Comparison of ENCODE assay signal across 25 cellular contexts in genomic region chr13:89518289-89519077, GRCh38.
A peak's percentile ranks its signal among the peaks of the same experiment; 100 is the strongest.
DNase-seq lines count a peak whose midpoint lies in the region; ATAC-seq and TF ChIP-seq lines count a peak whose summit lies in the region.
"Had no signal": no experiment of that assay in that cellular context is flagged by ENCODE, and none has a peak within 500 bp of the region (broad histone marks: within the 10 kb centered on the region; RNA-seq: fewer than 3 reads in every experiment).

No MANE protein-coding gene starts in this region.

- intact Hi-C loops in thyroid gland (cut with DNase I) = no loop called here

- H3K9me3 ChIP-seq in Karpas-422 (ENCODE audit: low read length) (no peaks in the 10 kb centered on the region), iPS-18a (ENCODE audit: control insufficient read depth, low read depth, low read length) (no peaks in the 10 kb centered on the region), thyroid gland (no peaks in the 10 kb centered on the region)
- H3K9me3 ChIP-seq: Caco-2 had no signal

- DNase-seq in DMS53 (lab: John Stamatoyannopoulos, UW) = peak; percentile 5
- DNase-seq in DMS53 treated with DMSO at 0.1 percent for 48 hours (lab: John Stamatoyannopoulos, UW; ENCODE audit: unreplicated experiment) = no peak
- no peak for DNase-seq in Karpas-422
- DNase-seq in thyroid gland = peak; percentile 49 to 52
- no peak for DNase-seq in SKM-1 (lab: John Stamatoyannopoulos, UW; ENCODE audit: unreplicated experiment)
- DNase-seq: Caco-2; CD8-positive, alpha-beta T cell; DMS79 treated with DMSO at 0.1 percent for 48 hours; H9; HFFc6; NCI-H1092; NCI-H1417 treated with DMSO at 0.1 percent for 48 hours; NCI-H1694 treated with DMSO at 0.1 percent for 48 hours; NCI-H2081; NCI-H2171 treated with DMSO at 0.1 percent for 48 hours; NCI-H524; NCI-H82; NK-92 treated with Interleukin-12 subunit alpha and Interleukin-12 subunit beta, amount 100 ng/mL, for 24 hours; Right ventricle myocardium superior; RPMI8226 had no signal

- ATAC-seq in HG03520 (IDR thresholded peaks at IDR 0.05; ENCODE audit: unreplicated experiment) = no peak
- ATAC-seq in HG03460 (IDR thresholded peaks at IDR 0.05; ENCODE audit: unreplicated experiment) = no peak
- ATAC-seq: CD8-positive, alpha-beta T cell had no signal

- TF ChIP-seq CTCF in thyroid gland (IDR thresholded peaks at IDR 0.05) = no peak

- H3K4me2 ChIP-seq in Karpas-422 (ENCODE audit: low read depth, low read length, poor library complexity, severe bottlenecking) = no peak overlapping the region

- 76% methylated on average over 4 of the region's 4 CpGs for WGBS in thyroid gland, 2 donors

- H3K4me3 ChIP-seq in Karpas-422 (ENCODE audit: low read length) = no peak overlapping the region
- H3K4me3 ChIP-seq in iPS-18a (ENCODE audit: low read length) = no peak overlapping the region
- no peak overlapping the region for H3K4me3 ChIP-seq in thyroid gland (replicated peaks in 1 of 3)

- H3K27ac ChIP-seq in Karpas-422 (ENCODE audit: low read length) = no peak overlapping the region
- H3K27ac ChIP-seq in iPS-18a (ENCODE audit: low read length) = peak overlapping the region; percentile 20
- H3K27ac ChIP-seq in thyroid gland = peak overlapping the region; percentile 24 to 40 (median 26)
- H3K27ac ChIP-seq: 22Rv1, C4-2B had no signal

- H3K4me1 ChIP-seq in Karpas-422 (ENCODE audit: low read length) (peaks cover 31% of the 10 kb centered on the region), iPS-18a (ENCODE audit: control insufficient read depth, low read depth, low read length) (peaks cover 27% of the 10 kb centered on the region), thyroid gland (peaks cover 23 to 25% of the 10 kb centered on the region in 2 donors)

- peak overlapping the region; percentile 76 for H2AFZ ChIP-seq in Karpas-422 (ENCODE audit: low read length)

- TF ChIP-seq POLR2A in thyroid gland (IDR thresholded peaks at IDR 0.05) = no peak

- H3K79me2 ChIP-seq in Karpas-422 (ENCODE audit: low read length) = no peaks in the 10 kb centered on the region

- H3K27me3 ChIP-seq in Karpas-422 (ENCODE audit: low read length) = no peaks in the 10 kb centered on the region
- no peaks in the 10 kb centered on the region for H3K27me3 ChIP-seq in iPS-18a (ENCODE audit: control insufficient read depth, insufficient read depth, low read length)
- no peaks in the 10 kb centered on the region for H3K27me3 ChIP-seq in thyroid gland

- H3K9me2 ChIP-seq in Karpas-422 (replicated peaks; ENCODE audit: insufficient read depth, low read length) = no peaks in the 10 kb centered on the region

- no peaks in the 10 kb centered on the region for H4K20me1 ChIP-seq in Karpas-422 (ENCODE audit: insufficient read depth, low read depth, low read length)

- H3K36me3 ChIP-seq in Karpas-422 (ENCODE audit: insufficient read depth, low read length) = no peaks in the 10 kb centered on the region
- no peaks in the 10 kb centered on the region for H3K36me3 ChIP-seq in iPS-18a (ENCODE audit: control insufficient read depth, low read depth, low read length)
- no peaks in the 10 kb centered on the region for H3K36me3 ChIP-seq in thyroid gland

- H3K9ac ChIP-seq in Karpas-422 (ENCODE audit: low read length) (no peak overlapping the region), iPS-18a (ENCODE audit: low read length) (no peak overlapping the region)

Comparison
In these comparisons a context has a peak if more than half of its experiments do, and no peak if none do; other contexts are left out.
1. DNase-seq: peak in DMS53 (single experiment) and thyroid gland (2 of 2); none in DMS53 treated with DMSO at 0.1 percent for 48 hours (single experiment), Karpas-422 (single experiment) and SKM-1 (single experiment).